Comparison of ENCODE assay signal across 28 cellular contexts in genomic region chr7:10484767-10485166, GRCh38.
"Had no signal": no experiment of that assay in that cellular context is flagged by ENCODE, and none has a peak within 500 bp of the region (broad histone marks: within the 10 kb centered on the region; RNA-seq: fewer than 3 reads in every experiment).

No MANE protein-coding gene starts in this region.

- H3K27me3 ChIP-seq: colonic mucosa, dorsolateral prefrontal cortex, esophagus muscularis mucosa, esophagus squamous epithelium, foreskin keratinocyte, gastrocnemius medialis, gastroesophageal sphincter, heart left ventricle, heart right ventricle, hepatocyte had no signal

- FAIRE-seq: endometrium, endothelial cell of umbilical vein, frontal cortex had no signal

- DNase-seq: colonic mucosa; cortex of kidney; dermis blood vessel endothelial cell; dorsolateral prefrontal cortex; effector CD4-positive, alpha-beta T cell; effector CD8-positive, alpha-beta T cell; effector memory CD4-positive, alpha-beta T cell; effector memory CD8-positive, alpha-beta T cell; endodermal cell; erythroblast; esophagus squamous epithelium; foreskin fibroblast; foreskin keratinocyte; foreskin melanocyte; gastrocnemius medialis; glutamatergic neuron; head of caudate nucleus; heart left ventricle; heart right ventricle had no signal

- H3K36me3 ChIP-seq: colonic mucosa, esophagus muscularis mucosa, esophagus squamous epithelium, gastrocnemius medialis, gastroesophageal sphincter, heart left ventricle, heart right ventricle had no signal

- ATAC-seq: effector memory CD8-positive, alpha-beta T cell; esophagus mucosa; gastrocnemius medialis; gastroesophageal sphincter; heart left ventricle; heart right ventricle had no signal

- H3K4me3 ChIP-seq: colonic mucosa, coronary artery, dorsolateral prefrontal cortex, esophagus muscularis mucosa, esophagus squamous epithelium, gastrocnemius medialis, gastroesophageal sphincter, heart left ventricle, heart right ventricle, hepatocyte had no signal

- H3K79me2 ChIP-seq: hepatocyte had no signal

- H2AFZ ChIP-seq: hepatocyte had no signal

- H3K27ac ChIP-seq: colonic mucosa, coronary artery, dorsolateral prefrontal cortex, epithelial cell of prostate, esophagus muscularis mucosa, esophagus squamous epithelium, foreskin keratinocyte, gastrocnemius medialis, gastroesophageal sphincter, heart left ventricle, heart right ventricle, hepatocyte had no signal

- H3K4me1 ChIP-seq: colonic mucosa, esophagus muscularis mucosa, esophagus squamous epithelium, gastrocnemius medialis, gastroesophageal sphincter, heart left ventricle, heart right ventricle had no signal

- H3K9me3 ChIP-seq: colonic mucosa, esophagus muscularis mucosa, esophagus squamous epithelium, gastrocnemius medialis, gastroesophageal sphincter, heart left ventricle, heart right ventricle had no signal

- H3K4me2 ChIP-seq: hepatocyte had no signal
